Comparison of ENCODE assay signal across 12 cellular contexts in the genomic region with DNA sequence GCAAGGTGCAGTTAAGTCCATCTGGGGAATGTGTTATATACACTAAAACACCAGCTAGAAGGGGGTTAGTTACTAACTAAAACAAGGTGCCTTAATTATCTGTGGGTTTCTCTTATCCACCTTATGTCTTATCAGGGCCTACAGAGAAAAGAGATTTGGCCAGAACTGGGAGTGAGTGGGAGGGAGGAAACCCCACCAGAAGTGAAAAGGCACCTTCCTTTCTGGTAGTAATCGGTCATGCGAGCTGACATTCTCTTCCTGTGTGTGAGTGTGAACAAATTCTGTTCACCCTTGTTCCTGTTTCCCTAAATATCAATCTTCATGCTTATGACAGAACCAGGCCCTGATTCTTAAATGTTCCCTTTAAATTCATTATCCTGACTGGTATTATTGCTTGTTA. TPM values are rescaled to one million over a fixed set of nuclear protein-coding genes. Genes with fewer than 3 reads are reported as not detected.
DNase-seq lines count a peak whose midpoint lies in the region; ATAC-seq and TF ChIP-seq lines count a peak whose summit lies in the region.
"Had no signal": no experiment of that assay in that cellular context is flagged by ENCODE, and none has a peak within 500 bp of the region (broad histone marks: within the 10 kb centered on the region; RNA-seq: fewer than 3 reads in every experiment).

No MANE protein-coding gene starts in this region.

- TF ChIP-seq CTCF in activated B cell treated with CpG ODN at 0.5 μM for 24 hours (IDR thresholded peaks at IDR 0.05), result no peak

- DNase-seq in activated B cell treated with CpG ODN at 0.5 μM for 24 hours (no peak), GM19240 (ENCODE audit: insufficient read length, low spot score) (no peak), activated gamma-delta T cell treated with Interleukin-2 at 50 U/mL for 16 hours (no peak), SK-N-DZ (ENCODE audit: low spot score) (no peak)
- no peak for DNase-seq in stimulated activated CD4-positive, alpha-beta T cell treated with anti-CD3 and anti-CD28 coated beads, Interleukin-4, amount 100 ng/mL, for 24 hours
- DNase-seq: NCI-H748 treated with DMSO at 0.1 percent for 48 hours; small intestine; stimulated activated naive CD4-positive, alpha-beta T cell had no signal

- peak overlapping the region; percentile 83 for H3K27ac Mint-ChIP-seq in activated B cell treated with CpG ODN at 0.5 μM for 24 hours

- no peaks in the 10 kb centered on the region for H3K9me3 Mint-ChIP-seq in activated B cell treated with CpG ODN at 0.5 μM for 24 hours

- POLR2A ChIA-PET in activated B cell treated with CpG ODN at 0.5 μM for 24 hours (lab: Charles Lee), result interaction anchor here (1.3 kb wide), 2 partner anchors 11 to 81 kb away, joined by 5 read pairs; no protein-coding TSS in a partner anchor

- no peaks in the 10 kb centered on the region for H3K36me3 Mint-ChIP-seq in activated B cell treated with CpG ODN at 0.5 μM for 24 hours (ENCODE audit: low read depth)

- peak overlapping the region; percentile 58 for H3K4me3 Mint-ChIP-seq in activated B cell treated with CpG ODN at 0.5 μM for 24 hours

- no peaks in the 10 kb centered on the region for H3K27me3 Mint-ChIP-seq in activated B cell treated with CpG ODN at 0.5 μM for 24 hours

- CTCF ChIA-PET in activated B cell treated with CpG ODN at 0.5 μM for 24 hours (lab: Charles Lee), result interaction anchor here (1.1 to 6.7 kb wide), 8 partner anchors 13 to 518 kb away, joined by 3 to 135 read pairs (median 4); no protein-coding TSS in a partner anchor

- peaks cover 28% of the 10 kb centered on the region for H3K4me1 Mint-ChIP-seq in activated B cell treated with CpG ODN at 0.5 μM for 24 hours

- ATAC-seq in GM18508 (IDR thresholded peaks at IDR 0.05; ENCODE audit: insufficient read depth, unreplicated experiment) (peak; percentile 61), GM21390 (IDR thresholded peaks at IDR 0.05; ENCODE audit: unreplicated experiment) (peak; percentile 77), HG03108 (IDR thresholded peaks at IDR 0.05; ENCODE audit: unreplicated experiment) (peak; percentile 78), activated B cell treated with CpG ODN at 0.5 μM for 24 hours (ENCODE audit: low read depth) (peak; percentile 68)
- ATAC-seq: K562 had no signal

- intact Hi-C loops in activated B cell treated with CpG ODN at 0.5 μM for 24 hours (cut with micrococcal nuclease), result loop anchor here (5.0 kb wide), 1 partner anchor 245 kb away; no protein-coding TSS in a partner anchor

RNA-seq across cellular contexts. Expression of gene SRPX2, which starts 43.5 kb away (rescaled TPM):
- not detected in 2 replicates for total RNA-seq in activated B cell treated with CpG ODN at 0.5 μM for 24 hours
- not detected in 2 replicates for polyA plus RNA-seq in SK-N-DZ (2014; cell fraction: cytosol; rRNA removed)
- not detected in 2 replicates for polyA plus RNA-seq in SK-N-DZ (2014; cell fraction: nucleus; rRNA removed)

RNA-seq across cellular contexts. Expression of gene SYTL4, which starts 44.4 kb away (rescaled TPM):
- 0.20 and 0.39 TPM in 2 replicates for total RNA-seq in activated B cell treated with CpG ODN at 0.5 μM for 24 hours
- polyA plus RNA-seq in SK-N-DZ (2014; cell fraction: cytosol; rRNA removed), result 38.3 and 42.1 TPM in 2 replicates
- 58.3 and 77.9 TPM in 2 replicates for polyA plus RNA-seq in SK-N-DZ (2014; cell fraction: nucleus; rRNA removed)

RNA-seq across cellular contexts. Expression of gene TSPAN6, which starts 50.9 kb away (rescaled TPM):
- total RNA-seq in activated B cell treated with CpG ODN at 0.5 μM for 24 hours, result 0.07 and 0.12 TPM in 2 replicates
- 0.92 and 1.3 TPM in 2 replicates for polyA plus RNA-seq in SK-N-DZ (2014; cell fraction: cytosol; rRNA removed)
- 2.7 and 2.8 TPM in 2 replicates for polyA plus RNA-seq in SK-N-DZ (2014; cell fraction: nucleus; rRNA removed)
